ENCODE assay signal across 1 cellular context in genomic region chr17:81902023-81902652, GRCh38.
A peak's percentile ranks its signal among the peaks of the same experiment; 100 is the strongest.
TF ChIP-seq lines count a peak whose summit lies in the region.

NPB (plus strand) TSS chr17:81902238; CDS start chr17:81902278, 40 bp downstream.

TF ChIP-seq in HepG2, 621 proteins besides CTCF, POLR2A, EP300 and RAD21 (continued from another document and continues in another):
- TF ChIP-seq ETV6 (CRISPR knock-in tag; conservative IDR thresholded peaks at IDR 0.05) (no peak), SNAI1 (CRISPR knock-in tag; IDR thresholded peaks at IDR 0.05; ENCODE audit: borderline replicate concordance) (no peak), ZSCAN21 (CRISPR knock-in tag; IDR thresholded peaks at IDR 0.05; ENCODE audit: borderline replicate concordance) (no peak), TIGD3 (CRISPR knock-in tag; IDR thresholded peaks at IDR 0.05; ENCODE audit: borderline replicate concordance) (no peak), ZNF569 (CRISPR knock-in tag; IDR thresholded peaks at IDR 0.05; ENCODE audit: borderline replicate concordance) (no peak), FIP1L1 (IDR thresholded peaks at IDR 0.05; ENCODE audit: borderline replicate concordance, insufficient read depth, low read depth, low read length) (no peak), ZMAT3 (CRISPR knock-in tag; conservative IDR thresholded peaks at IDR 0.05) (peak; percentile 41; the same call in 1 of the 2 replicates), NFATC3 (CRISPR knock-in tag; IDR thresholded peaks at IDR 0.05) (no peak), PHF5A (CRISPR knock-in tag; IDR thresholded peaks at IDR 0.05; ENCODE audit: low read depth, unreplicated experiment) (no peak), SMAD1 (CRISPR knock-in tag; IDR thresholded peaks at IDR 0.05; ENCODE audit: borderline replicate concordance, low read depth) (no peak), PBX3 (CRISPR knock-in tag; IDR thresholded peaks at IDR 0.05; ENCODE audit: borderline replicate concordance) (0 out of 2 replicates have a peak, but pooled peaks have one; percentile 46), MED1 (CRISPR knock-in tag; IDR thresholded peaks at IDR 0.05) (peak; percentile 32), SOX6 (IDR thresholded peaks at IDR 0.05) (no peak), SOX6 (CRISPR knock-in tag; IDR thresholded peaks at IDR 0.05) (peak; percentile 3; the same call in 1 of the 2 replicates), GABPA (IDR thresholded peaks at IDR 0.05; ENCODE audit: low read depth, low read length) (no peak), GABPA (CRISPR knock-in tag; IDR thresholded peaks at IDR 0.05; ENCODE audit: low read depth) (no peak), RCOR2 (CRISPR knock-in tag; IDR thresholded peaks at IDR 0.05) (no peak), ARID2 (CRISPR knock-in tag; IDR thresholded peaks at IDR 0.05; ENCODE audit: borderline replicate concordance) (no peak), ASH2L (IDR thresholded peaks at IDR 0.05; ENCODE audit: insufficient read length, low read depth, low read length) (no peak), GLMP (CRISPR knock-in tag; IDR thresholded peaks at IDR 0.05; ENCODE audit: borderline replicate concordance) (no peak), ONECUT2 (CRISPR knock-in tag; IDR thresholded peaks at IDR 0.05) (no peak), ZNF547 (CRISPR knock-in tag; IDR thresholded peaks at IDR 0.05) (0 out of 2 replicates have a peak, but pooled peaks have one; percentile 39), ZNF552 (CRISPR knock-in tag; IDR thresholded peaks at IDR 0.05; ENCODE audit: borderline replicate concordance) (no peak), MLLT10 (CRISPR knock-in tag; IDR thresholded peaks at IDR 0.05) (no peak), ZFP36 (IDR thresholded peaks at IDR 0.05; ENCODE audit: borderline replicate concordance, low read depth, low read length, partially characterized antibody) (no peak), DMAP1 (CRISPR knock-in tag; IDR thresholded peaks at IDR 0.05) (no peak), MTF2 (CRISPR knock-in tag; IDR thresholded peaks at IDR 0.05; ENCODE audit: borderline replicate concordance) (no peak), ZNF713 (CRISPR knock-in tag; IDR thresholded peaks at IDR 0.05) (no peak), PRPF4 (IDR thresholded peaks at IDR 0.05; ENCODE audit: low read depth, low read length, poor library complexity, severe bottlenecking) (no peak), ZNF619 (CRISPR knock-in tag; IDR thresholded peaks at IDR 0.05) (no peak; the same call in 1 of the 2 replicates), NFE2 (CRISPR knock-in tag; IDR thresholded peaks at IDR 0.05) (no peak), CHCHD3 (CRISPR knock-in tag; IDR thresholded peaks at IDR 0.05) (peak; percentile 81; the same call in 1 of the 2 replicates), ZSCAN30 (CRISPR knock-in tag; IDR thresholded peaks at IDR 0.05) (peak; percentile 43; the same call in 1 of the 2 replicates), HDAC2 (CRISPR knock-in tag; IDR thresholded peaks at IDR 0.05) (no peak), GFI1 (CRISPR knock-in tag; IDR thresholded peaks at IDR 0.05; ENCODE audit: borderline replicate concordance) (no peak), KDM6A (CRISPR knock-in tag; IDR thresholded peaks at IDR 0.05; ENCODE audit: low read depth) (no peak), ARHGAP35 (CRISPR knock-in tag; IDR thresholded peaks at IDR 0.05; ENCODE audit: borderline replicate concordance) (no peak), PPARG (CRISPR knock-in tag; conservative IDR thresholded peaks at IDR 0.05) (no peak), ZNF672 (CRISPR knock-in tag; IDR thresholded peaks at IDR 0.05) (peak; percentile 88; the same call in 1 of the 2 replicates), ZNF121 (CRISPR knock-in tag; IDR thresholded peaks at IDR 0.05) (0 out of 2 replicates have a peak, but pooled peaks have one; percentile 58), AHR (CRISPR knock-in tag; IDR thresholded peaks at IDR 0.05) (no peak), ZNF768 (CRISPR knock-in tag; IDR thresholded peaks at IDR 0.05) (peak; percentile 35; the same call in 1 of the 2 replicates), ZNF446 (CRISPR knock-in tag; IDR thresholded peaks at IDR 0.05) (peak; percentile 91), MTF1 (CRISPR knock-in tag; IDR thresholded peaks at IDR 0.05) (no peak), ZNF230 (CRISPR knock-in tag; IDR thresholded peaks at IDR 0.05) (no peak), MAF1 (CRISPR knock-in tag; IDR thresholded peaks at IDR 0.05; ENCODE audit: borderline replicate concordance) (0 out of 2 replicates have a peak, but pooled peaks have one; percentile 53), ZNF530 (CRISPR knock-in tag; IDR thresholded peaks at IDR 0.05; ENCODE audit: low read depth) (no peak), HOXD1 (CRISPR knock-in tag; IDR thresholded peaks at IDR 0.05) (0 out of 2 replicates have a peak, but pooled peaks have one; percentile 2), ZBTB34 (CRISPR knock-in tag; IDR thresholded peaks at IDR 0.05) (no peak), ZBTB42 (CRISPR knock-in tag; IDR thresholded peaks at IDR 0.05) (no peak), ZNF432 (CRISPR knock-in tag; IDR thresholded peaks at IDR 0.05; ENCODE audit: borderline replicate concordance) (no peak), ZFYVE20 (CRISPR knock-in tag; IDR thresholded peaks at IDR 0.05; ENCODE audit: borderline replicate concordance, low read depth) (0 out of 2 replicates have a peak, but pooled peaks have one; percentile 69), ZNF773 (CRISPR knock-in tag; IDR thresholded peaks at IDR 0.05; ENCODE audit: borderline replicate concordance) (no peak; the same call in 1 of the 2 replicates), ZNF30 (CRISPR knock-in tag; IDR thresholded peaks at IDR 0.05) (no peak), ZNF10 (CRISPR knock-in tag; IDR thresholded peaks at IDR 0.05; ENCODE audit: borderline replicate concordance, low read depth) (no peak), SIN3A (IDR thresholded peaks at IDR 0.05; ENCODE audit: borderline replicate concordance, low read depth, low read length) (0 out of 2 replicates have a peak, but pooled peaks have one; percentile 40), RBM22 (optimal IDR thresholded peaks at IDR 0.05; ENCODE audit: low read length) (peak; percentile 12)
- TF ChIP-seq, protein P1, sequence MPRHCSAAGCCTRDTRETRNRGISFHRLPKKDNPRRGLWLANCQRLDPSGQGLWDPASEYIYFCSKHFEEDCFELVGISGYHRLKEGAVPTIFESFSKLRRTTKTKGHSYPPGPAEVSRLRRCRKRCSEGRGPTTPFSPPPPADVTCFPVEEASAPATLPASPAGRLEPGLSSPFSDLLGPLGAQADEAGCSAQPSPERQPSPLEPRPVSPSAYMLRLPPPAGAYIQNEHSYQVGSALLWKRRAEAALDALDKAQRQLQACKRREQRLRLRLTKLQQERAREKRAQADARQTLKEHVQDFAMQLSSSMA (CRISPR knock-in tag; IDR thresholded peaks at IDR 0.05), result no peak
- TF ChIP-seq, protein P2, sequence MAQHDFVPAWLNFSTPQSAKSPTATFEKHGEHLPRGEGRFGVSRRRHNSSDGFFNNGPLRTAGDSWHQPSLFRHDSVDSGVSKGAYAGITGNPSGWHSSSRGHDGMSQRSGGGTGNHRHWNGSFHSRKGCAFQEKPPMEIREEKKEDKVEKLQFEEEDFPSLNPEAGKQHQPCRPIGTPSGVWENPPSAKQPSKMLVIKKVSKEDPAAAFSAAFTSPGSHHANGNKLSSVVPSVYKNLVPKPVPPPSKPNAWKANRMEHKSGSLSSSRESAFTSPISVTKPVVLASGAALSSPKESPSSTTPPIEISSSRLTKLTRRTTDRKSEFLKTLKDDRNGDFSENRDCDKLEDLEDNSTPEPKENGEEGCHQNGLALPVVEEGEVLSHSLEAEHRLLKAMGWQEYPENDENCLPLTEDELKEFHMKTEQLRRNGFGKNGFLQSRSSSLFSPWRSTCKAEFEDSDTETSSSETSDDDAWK (CRISPR knock-in tag; IDR thresholded peaks at IDR 0.05), result no peak
- TF ChIP-seq, protein P3, sequence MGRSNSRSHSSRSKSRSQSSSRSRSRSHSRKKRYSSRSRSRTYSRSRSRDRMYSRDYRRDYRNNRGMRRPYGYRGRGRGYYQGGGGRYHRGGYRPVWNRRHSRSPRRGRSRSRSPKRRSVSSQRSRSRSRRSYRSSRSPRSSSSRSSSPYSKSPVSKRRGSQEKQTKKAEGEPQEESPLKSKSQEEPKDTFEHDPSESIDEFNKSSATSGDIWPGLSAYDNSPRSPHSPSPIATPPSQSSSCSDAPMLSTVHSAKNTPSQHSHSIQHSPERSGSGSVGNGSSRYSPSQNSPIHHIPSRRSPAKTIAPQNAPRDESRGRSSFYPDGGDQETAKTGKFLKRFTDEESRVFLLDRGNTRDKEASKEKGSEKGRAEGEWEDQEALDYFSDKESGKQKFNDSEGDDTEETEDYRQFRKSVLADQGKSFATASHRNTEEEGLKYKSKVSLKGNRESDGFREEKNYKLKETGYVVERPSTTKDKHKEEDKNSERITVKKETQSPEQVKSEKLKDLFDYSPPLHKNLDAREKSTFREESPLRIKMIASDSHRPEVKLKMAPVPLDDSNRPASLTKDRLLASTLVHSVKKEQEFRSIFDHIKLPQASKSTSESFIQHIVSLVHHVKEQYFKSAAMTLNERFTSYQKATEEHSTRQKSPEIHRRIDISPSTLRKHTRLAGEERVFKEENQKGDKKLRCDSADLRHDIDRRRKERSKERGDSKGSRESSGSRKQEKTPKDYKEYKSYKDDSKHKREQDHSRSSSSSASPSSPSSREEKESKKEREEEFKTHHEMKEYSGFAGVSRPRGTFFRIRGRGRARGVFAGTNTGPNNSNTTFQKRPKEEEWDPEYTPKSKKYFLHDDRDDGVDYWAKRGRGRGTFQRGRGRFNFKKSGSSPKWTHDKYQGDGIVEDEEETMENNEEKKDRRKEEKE (IDR thresholded peaks at IDR 0.05), result no peak
- TF ChIP-seq, protein P4, sequence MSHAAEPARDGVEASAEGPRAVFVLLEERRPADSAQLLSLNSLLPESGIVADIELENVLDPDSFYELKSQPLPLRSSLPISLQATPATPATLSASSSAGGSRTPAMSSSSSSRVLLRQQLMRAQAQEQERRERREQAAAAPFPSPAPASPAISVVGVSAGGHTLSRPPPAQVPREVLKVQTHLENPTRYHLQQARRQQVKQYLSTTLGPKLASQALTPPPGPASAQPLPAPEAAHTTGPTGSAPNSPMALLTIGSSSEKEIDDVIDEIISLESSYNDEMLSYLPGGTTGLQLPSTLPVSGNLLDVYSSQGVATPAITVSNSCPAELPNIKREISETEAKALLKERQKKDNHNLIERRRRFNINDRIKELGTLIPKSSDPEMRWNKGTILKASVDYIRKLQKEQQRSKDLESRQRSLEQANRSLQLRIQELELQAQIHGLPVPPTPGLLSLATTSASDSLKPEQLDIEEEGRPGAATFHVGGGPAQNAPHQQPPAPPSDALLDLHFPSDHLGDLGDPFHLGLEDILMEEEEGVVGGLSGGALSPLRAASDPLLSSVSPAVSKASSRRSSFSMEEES (CRISPR knock-in tag; IDR thresholded peaks at IDR 0.05), result no peak
- TF ChIP-seq, protein P5, sequence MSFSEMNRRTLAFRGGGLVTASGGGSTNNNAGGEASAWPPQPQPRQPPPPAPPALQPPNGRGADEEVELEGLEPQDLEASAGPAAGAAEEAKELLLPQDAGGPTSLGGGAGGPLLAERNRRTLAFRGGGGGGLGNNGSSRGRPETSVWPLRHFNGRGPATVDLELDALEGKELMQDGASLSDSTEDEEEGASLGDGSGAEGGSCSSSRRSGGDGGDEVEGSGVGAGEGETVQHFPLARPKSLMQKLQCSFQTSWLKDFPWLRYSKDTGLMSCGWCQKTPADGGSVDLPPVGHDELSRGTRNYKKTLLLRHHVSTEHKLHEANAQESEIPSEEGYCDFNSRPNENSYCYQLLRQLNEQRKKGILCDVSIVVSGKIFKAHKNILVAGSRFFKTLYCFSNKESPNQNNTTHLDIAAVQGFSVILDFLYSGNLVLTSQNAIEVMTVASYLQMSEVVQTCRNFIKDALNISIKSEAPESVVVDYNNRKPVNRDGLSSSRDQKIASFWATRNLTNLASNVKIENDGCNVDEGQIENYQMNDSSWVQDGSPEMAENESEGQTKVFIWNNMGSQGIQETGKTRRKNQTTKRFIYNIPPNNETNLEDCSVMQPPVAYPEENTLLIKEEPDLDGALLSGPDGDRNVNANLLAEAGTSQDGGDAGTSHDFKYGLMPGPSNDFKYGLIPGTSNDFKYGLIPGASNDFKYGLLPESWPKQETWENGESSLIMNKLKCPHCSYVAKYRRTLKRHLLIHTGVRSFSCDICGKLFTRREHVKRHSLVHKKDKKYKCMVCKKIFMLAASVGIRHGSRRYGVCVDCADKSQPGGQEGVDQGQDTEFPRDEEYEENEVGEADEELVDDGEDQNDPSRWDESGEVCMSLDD (CRISPR knock-in tag; IDR thresholded peaks at IDR 0.05; ENCODE audit: borderline replicate concordance), result peak; percentile 87; the same call in 1 of the 2 replicates
